Comparison of ENCODE assay signal across 10 cellular contexts in genomic region chr20:47727909-47728361, GRCh38. TPM values are rescaled to one million over a fixed set of nuclear protein-coding genes. Genes with fewer than 3 reads are reported as not detected.
DNase-seq lines count a peak whose midpoint lies in the region; ATAC-seq and TF ChIP-seq lines count a peak whose summit lies in the region.
"Had no signal": no experiment of that assay in that cellular context is flagged by ENCODE, and none has a peak within 500 bp of the region (broad histone marks: within the 10 kb centered on the region; RNA-seq: fewer than 3 reads in every experiment).

No MANE protein-coding gene starts in this region.

- no peaks in the 10 kb centered on the region for H3K36me3 ChIP-seq in Peyer's patch
- no peaks in the 10 kb centered on the region for H3K36me3 ChIP-seq in ovary
- peaks cover 6% of the 10 kb centered on the region for H3K36me3 ChIP-seq in suprapubic skin

- WGBS in ovary, 3 donors, result 47 to 58% (median 50%) methylated on average over 17 of the region's 17 CpGs
- WGBS in suprapubic skin, result 83% methylated on average over 17 of the region's 17 CpGs

- H3K27me3 ChIP-seq in Peyer's patch (no peaks in the 10 kb centered on the region), ovary (no peaks in the 10 kb centered on the region), suprapubic skin (no peaks in the 10 kb centered on the region)
- H3K27me3 ChIP-seq: stomach had no signal

- TF ChIP-seq EP300 in ovary (IDR thresholded peaks at IDR 0.05), result no peak
- no peak for TF ChIP-seq EP300 in suprapubic skin (IDR thresholded peaks at IDR 0.05)

- no peaks in the 10 kb centered on the region for H3K27me3 Mint-ChIP-seq in activated T-cell treated with anti-CD3 and anti-CD28 coated beads, Interleukin-2, amount 50 U/mL, for 4 hours (ENCODE audit: low read depth)
- H3K27me3 Mint-ChIP-seq in stimulated activated memory B cell treated with anti-CD40 and anti-IgM and Interleukin-4, amounts not matched to agents 10 μg/mL and 1 μg/mL and 100 μg/mL, for 72 hours, result no peaks in the 10 kb centered on the region

- ATAC-seq in activated T-cell treated with anti-CD3 and anti-CD28 coated beads, Interleukin-2, amount 50 U/mL, for 4 hours, result peak; percentile 8 to 15
- no peak for ATAC-seq in stimulated activated memory B cell treated with anti-CD40 and anti-IgM and Interleukin-4, amounts not matched to agents 10 μg/mL and 1 μg/mL and 100 μg/mL, for 72 hours

- H3K27ac ChIP-seq in Peyer's patch (peak overlapping the region in 3 of 4 donors; percentile 6 to 78 (median 30)), ovary (no peak overlapping the region), suprapubic skin (no peak overlapping the region)

- H3K9me3 ChIP-seq in Peyer's patch (no peaks in the 10 kb centered on the region), ovary (no peaks in the 10 kb centered on the region), suprapubic skin (no peaks in the 10 kb centered on the region)
- H3K9me3 ChIP-seq: stomach had no signal

- peak overlapping the region; percentile 93 for H3K27ac Mint-ChIP-seq in stimulated activated memory B cell treated with anti-CD40 and anti-IgM and Interleukin-4, amounts not matched to agents 10 μg/mL and 1 μg/mL and 100 μg/mL, for 72 hours

- TF ChIP-seq POLR2A in Peyer's patch (IDR thresholded peaks at IDR 0.05) (no peak), ovary (IDR thresholded peaks at IDR 0.05) (no peak), suprapubic skin (IDR thresholded peaks at IDR 0.05) (no peak)

- H3K4me3 ChIP-seq in Peyer's patch (no peak overlapping the region), ovary (no peak overlapping the region), suprapubic skin (no peak overlapping the region)

- no peak for DNase-seq in activated T-cell treated with anti-CD3 and anti-CD28 coated beads, Interleukin-2, amount 50 U/mL, for 4 hours
- DNase-seq in activated T-cell treated with anti-CD3 and anti-CD28 coated beads for 4 hours (no peak), Peyer's patch (no peak), hippocampal formation (lab: John Stamatoyannopoulos, UW) (peak; percentile 43 to 62), ovary (no peak), suprapubic skin (ENCODE audit: low spot score in 2 of 2) (no peak), middle frontal gyrus (ENCODE audit: extremely low spot score, low spot score) (no peak)
- DNase-seq: NCI-H1694 had no signal

- no peak for TF ChIP-seq CTCF in Peyer's patch (IDR thresholded peaks at IDR 0.05)
- no peak for TF ChIP-seq CTCF in ovary (IDR thresholded peaks at IDR 0.05)
- TF ChIP-seq CTCF in suprapubic skin (IDR thresholded peaks at IDR 0.05), result no peak

- no peaks in the 10 kb centered on the region for H3K9me3 Mint-ChIP-seq in activated T-cell treated with anti-CD3 and anti-CD28 coated beads, Interleukin-2, amount 50 U/mL, for 4 hours
- H3K9me3 Mint-ChIP-seq in stimulated activated memory B cell treated with anti-CD40 and anti-IgM and Interleukin-4, amounts not matched to agents 10 μg/mL and 1 μg/mL and 100 μg/mL, for 72 hours, result no peaks in the 10 kb centered on the region

- peaks cover 34% of the 10 kb centered on the region for H3K4me1 Mint-ChIP-seq in activated T-cell treated with anti-CD3 and anti-CD28 coated beads, Interleukin-2, amount 50 U/mL, for 4 hours (ENCODE audit: low read depth)
- H3K4me1 Mint-ChIP-seq in stimulated activated memory B cell treated with anti-CD40 and anti-IgM and Interleukin-4, amounts not matched to agents 10 μg/mL and 1 μg/mL and 100 μg/mL, for 72 hours, result peaks cover 51% of the 10 kb centered on the region

- H3K4me3 Mint-ChIP-seq in activated T-cell treated with anti-CD3 and anti-CD28 coated beads, Interleukin-2, amount 50 U/mL, for 4 hours, result peak overlapping the region; percentile 81
- H3K4me3 Mint-ChIP-seq in stimulated activated memory B cell treated with anti-CD40 and anti-IgM and Interleukin-4, amounts not matched to agents 10 μg/mL and 1 μg/mL and 100 μg/mL, for 72 hours, result peak overlapping the region; percentile 76

- peaks cover 0 to 15% (median 2%) of the 10 kb centered on the region in 4 donors for H3K4me1 ChIP-seq in Peyer's patch
- peaks cover 5% of the 10 kb centered on the region for H3K4me1 ChIP-seq in ovary (ENCODE audit: insufficient read depth)
- H3K4me1 ChIP-seq in suprapubic skin, result no peaks in the 10 kb centered on the region

- no peaks in the 10 kb centered on the region for H3K36me3 Mint-ChIP-seq in activated T-cell treated with anti-CD3 and anti-CD28 coated beads, Interleukin-2, amount 50 U/mL, for 4 hours (ENCODE audit: insufficient read depth)
- H3K36me3 Mint-ChIP-seq in stimulated activated memory B cell treated with anti-CD40 and anti-IgM and Interleukin-4, amounts not matched to agents 10 μg/mL and 1 μg/mL and 100 μg/mL, for 72 hours, result no peaks in the 10 kb centered on the region

- intact Hi-C loops in ovary (cut with DNase I), result loop anchor here in 1 of 4 donors (10.0 kb wide), 1 partner anchor 57 kb away; the partner anchor contains the start of gene SULF2

RNA-seq across cellular contexts. Expression of gene SULF2, which starts 57.3 kb away (rescaled TPM):
- total RNA-seq in activated T-cell treated with anti-CD3 and anti-CD28 coated beads, Interleukin-2, amount 50 U/mL, for 4 hours, result 1 to 10 TPM in 1 of 3 donors, under 1 TPM in 2; 0.66 to 1.2 (median 0.79) TPM
- total RNA-seq in Peyer's patch (100 to 1,000 TPM in 1 of 4 donors, 10 to 100 TPM in 3; 32.4 to 168 (median 52.5) TPM), ovary (100 to 1,000 TPM; 128 to 423 (median 362) TPM), suprapubic skin (10 to 100 TPM; 28.4 to 95.4 (median 57.5) TPM)
- polyA plus RNA-seq in ovary, result 100 to 1,000 TPM; 170 to 406 TPM

Comparison
In these comparisons a context has a peak if more than half of its experiments do, and no peak if none do; other contexts are left out.
1. DNase-seq: peak in hippocampal formation (2 of 2); none in activated T-cell treated with anti-CD3 and anti-CD28 coated beads, Interleukin-2, amount 50 U/mL, for 4 hours (single experiment), activated T-cell treated with anti-CD3 and anti-CD28 coated beads for 4 hours (single experiment), Peyer's patch (0 of 3), ovary (0 of 5), suprapubic skin (0 of 2) and middle frontal gyrus (single experiment).
2. H3K27ac ChIP-seq: peak in Peyer's patch (3 of 4); none in ovary (0 of 2) and suprapubic skin (single experiment).
3. RNA of gene SULF2, which starts 57.3 kb away (total RNA-seq): 128 to 423 TPM in ovary, 28.4 to 95.4 TPM in suprapubic skin and 32.4 to 168 TPM in Peyer's patch; 0.66 to 1.2 TPM in activated T-cell treated with anti-CD3 and anti-CD28 coated beads, Interleukin-2, amount 50 U/mL, for 4 hours; every median in the first group is over 10 times any median in the second.